8 cellular contexts compared by ENCODE assay signal in the genomic region with DNA sequence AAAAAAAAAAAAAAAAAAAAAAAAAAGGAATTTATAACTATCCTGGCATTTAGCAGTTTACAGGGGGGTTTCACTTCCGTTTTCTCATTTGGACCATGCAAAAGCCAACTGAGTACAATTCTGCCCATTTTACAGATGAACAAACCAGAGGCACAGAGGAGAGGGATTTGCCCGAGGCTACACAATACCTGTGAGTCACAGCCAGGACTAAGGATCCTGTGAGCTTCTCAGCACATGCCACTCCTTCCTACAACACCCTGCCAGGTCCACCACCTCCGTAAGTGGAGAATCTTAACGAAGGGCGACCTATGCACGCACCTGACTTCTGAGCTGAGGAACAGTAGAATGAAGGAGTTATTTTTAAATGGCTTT.
DNase-seq lines count a peak whose midpoint lies in the region; ATAC-seq and TF ChIP-seq lines count a peak whose summit lies in the region.

No MANE protein-coding gene starts in this region.

- no peaks in the 10 kb centered on the region for H3K9me3 Mint-ChIP-seq in effector memory CD8-positive, alpha-beta T cell

- H4K20me1 ChIP-seq in OCI-LY7 (ENCODE audit: insufficient read depth, low read length): no peaks in the 10 kb centered on the region

- no peaks in the 10 kb centered on the region for H3K27me3 Mint-ChIP-seq in effector memory CD8-positive, alpha-beta T cell

- BruUV-seq in OCI-LY7 (replicated peaks; lab: Mats Ljungman, UMichigan): no TSS peak

- H3K27ac ChIP-seq in C4-2B: peak overlapping the region; percentile 50
- no peak overlapping the region for H3K27ac ChIP-seq in OCI-LY7 (ENCODE audit: low read depth, low read length, poor library complexity, severe bottlenecking)
- H3K27ac ChIP-seq in neutrophil: peak overlapping the region; percentile 89

- CTCF ChIA-PET in OCI-LY7 (lab: Charles Lee; ENCODE audit: unreplicated experiment): no interaction called here

- H3K27me3 ChIP-seq in neutrophil: no peaks in the 10 kb centered on the region

- H3K4me1 ChIP-seq in OCI-LY7 (ENCODE audit: insufficient read depth, low read length, poor library complexity, severe bottlenecking) (peaks cover 7% of the 10 kb centered on the region), neutrophil (ENCODE audit: control insufficient read depth in 1 of 2, insufficient read depth in 1 of 2, low read depth in 1 of 2, low read length in 1 of 2) (peaks cover 26 to 33% of the 10 kb centered on the region in 2 experiments)

- H3K4me3 Mint-ChIP-seq in effector memory CD8-positive, alpha-beta T cell: peak overlapping the region; percentile 67 to 68

- H3K9me2 ChIP-seq in OCI-LY7 (ENCODE audit: insufficient read depth, low read length): no peaks in the 10 kb centered on the region

- no peaks in the 10 kb centered on the region for H3K79me2 ChIP-seq in OCI-LY7 (ENCODE audit: insufficient read depth, low read depth, low read length)

- H3K4me3 ChIP-seq in OCI-LY7 (ENCODE audit: low read depth, low read length, poor library complexity, severe bottlenecking) (no peak overlapping the region), neutrophil (ENCODE audit: low read depth in 1 of 2, low read length in 1 of 2) (peak overlapping the region; percentile 49 to 50), lower leg skin (ENCODE audit: low read depth, poor library complexity, severe bottlenecking) (no peak overlapping the region)

- no peak for ATAC-seq in effector memory CD8-positive, alpha-beta T cell (replicated peaks)
- ATAC-seq in HG03378 (IDR thresholded peaks at IDR 0.05; ENCODE audit: unreplicated experiment): no peak

- no peaks in the 10 kb centered on the region for H3K36me3 Mint-ChIP-seq in effector memory CD8-positive, alpha-beta T cell (ENCODE audit: insufficient read depth)

- TF ChIP-seq CTCF in C4-2B (conservative IDR thresholded peaks at IDR 0.05) (no peak), OCI-LY7 (conservative IDR thresholded peaks at IDR 0.05; ENCODE audit: low read length) (no peak), neutrophil (IDR thresholded peaks at IDR 0.05) (no peak), lower leg skin (IDR thresholded peaks at IDR 0.05) (no peak)

- 24 to 58% methylated on average over 6 of the region's 6 CpGs for WGBS in lower leg skin, 2 donors

- POLR2A ChIA-PET in OCI-LY7 (lab: Charles Lee): no interaction called here

- peak overlapping the region; percentile 29; the same call in 1 of the 2 replicates for H3K4me2 ChIP-seq in OCI-LY7 (ENCODE audit: low read length)

- H3K9me3 ChIP-seq in OCI-LY7 (ENCODE audit: low read length) (no peaks in the 10 kb centered on the region), neutrophil (no peaks in the 10 kb centered on the region)

- DNase-seq in OCI-LY7 (ENCODE audit: low spot score) (no peak), OCI-M1 (lab: John Stamatoyannopoulos, UW) (no peak), lower leg skin (ENCODE audit: low spot score in 2 of 2) (no peak), nucleus accumbens (lab: John Stamatoyannopoulos, UW) (no peak)
- peak in 1 of 3 experiments; percentile 0 for DNase-seq in effector memory CD8-positive, alpha-beta T cell

- H3K27ac Mint-ChIP-seq in effector memory CD8-positive, alpha-beta T cell: peak overlapping the region; percentile 52 to 85

- peaks cover 8 to 10% of the 10 kb centered on the region in 2 donors for H3K4me1 Mint-ChIP-seq in effector memory CD8-positive, alpha-beta T cell (ENCODE audit: low read depth in 2 of 2)

- intact Hi-C loops in OCI-LY7 (cut with micrococcal nuclease; ENCODE audit: unreplicated experiment): no loop called here
- intact Hi-C loops in lower leg skin (cut with DNase I; ENCODE audit: low total_unique reads): no loop called here

- H3K36me3 ChIP-seq in OCI-LY7 (ENCODE audit: insufficient read depth, low read length) (no peaks in the 10 kb centered on the region), neutrophil (no peaks in the 10 kb centered on the region)

- TF ChIP-seq POLR2A in lower leg skin (IDR thresholded peaks at IDR 0.05): no peak

- peak overlapping the region; percentile 83; the same call in 1 of the 2 replicates for H2AFZ ChIP-seq in OCI-LY7 (ENCODE audit: low read length)

Comparison
In these comparisons a context has a peak if more than half of its experiments do, and no peak if none do; other contexts are left out.
1. H3K4me3 ChIP-seq: peak in neutrophil (2 of 2); none in OCI-LY7 (single experiment) and lower leg skin (single experiment).